Comparison of ENCODE assay signal across 1 cellular context in genomic region chr19:1093330-1093729, GRCh38.
TF ChIP-seq lines count a peak whose summit lies in the region.

No MANE protein-coding gene starts in this region.

TF ChIP-seq in H1, 55 proteins besides CTCF, POLR2A, EP300 and RAD21:
- TF ChIP-seq FOSL1 (IDR thresholded peaks at IDR 0.05; ENCODE audit: insufficient read depth, low read depth, low read length) (no peak), GTF2F1 (IDR thresholded peaks at IDR 0.05; ENCODE audit: borderline replicate concordance, low read depth, low read length) (no peak), SUZ12 (IDR thresholded peaks at IDR 0.05; ENCODE audit: low read length) (no peak), RFX5 (IDR thresholded peaks at IDR 0.05; ENCODE audit: borderline replicate concordance, low read depth, low read length) (no peak), TAF1 (IDR thresholded peaks at IDR 0.05; ENCODE audit: low read depth, low read length) (no peak), CHD7 (IDR thresholded peaks at IDR 0.05; ENCODE audit: insufficient replicate concordance, low read length) (no peak), SIRT6 (IDR thresholded peaks at IDR 0.05; ENCODE audit: low read length) (no peak), KDM4A (IDR thresholded peaks at IDR 0.05; ENCODE audit: low read depth, low read length, severe bottlenecking) (no peak)
TF ChIP-seq in H1: peak in this region for 0.
